Comparison of ENCODE assay signal across 12 cellular contexts in genomic region chr10:33487014-33487776, GRCh38.
DNase-seq lines count a peak whose midpoint lies in the region; ATAC-seq, FAIRE-seq and TF ChIP-seq lines count a peak whose summit lies in the region.
"Had no signal": no experiment of that assay in that cellular context is flagged by ENCODE, and none has a peak within 500 bp of the region (broad histone marks: within the 10 kb centered on the region; RNA-seq: fewer than 3 reads in every experiment).

No MANE protein-coding gene starts in this region.

- no peak overlapping the region for H3K4me3 ChIP-seq in AG09309 (ENCODE audit: control insufficient read depth, low read depth, low read length)
- no peak overlapping the region for H3K4me3 ChIP-seq in prostate gland
- H3K4me3 ChIP-seq: gastrocnemius medialis, SK-N-MC had no signal

- peak; percentile 61 for FAIRE-seq in H54 (lab: Jason Lieb, UNC)

- H3K27me3 ChIP-seq in prostate gland (replicated peaks; ENCODE audit: insufficient read depth), result no peaks in the 10 kb centered on the region
- H3K27me3 ChIP-seq: gastrocnemius medialis had no signal

- peaks cover 10% of the 10 kb centered on the region for H3K4me1 Mint-ChIP-seq in T-helper 17 cell

- TF ChIP-seq CTCF in AG09309 (IDR thresholded peaks at IDR 0.05; ENCODE audit: control insufficient read depth, insufficient read depth, low read depth, low read length, missing control alignments) (peak; percentile 26), prostate gland (IDR thresholded peaks at IDR 0.05) (no peak)

- H3K4me1 ChIP-seq in prostate gland (replicated peaks), result no peaks in the 10 kb centered on the region

- ATAC-seq in T-helper 17 cell (no peak), GM18498 (IDR thresholded peaks at IDR 0.05; ENCODE audit: unreplicated experiment) (no peak), HG02970 (IDR thresholded peaks at IDR 0.05; ENCODE audit: low FRiP score, unreplicated experiment) (no peak)
- ATAC-seq: gastrocnemius medialis had no signal

- peaks cover 6% of the 10 kb centered on the region for H3K27me3 Mint-ChIP-seq in T-helper 17 cell

- no peaks in the 10 kb centered on the region for H3K36me3 ChIP-seq in prostate gland
- H3K36me3 ChIP-seq: gastrocnemius medialis had no signal

- H3K4me3 Mint-ChIP-seq in T-helper 17 cell, result peak overlapping the region; percentile 68

- TF ChIP-seq POLR2A in H54 (IDR thresholded peaks at IDR 0.05; ENCODE audit: low read depth, low read length) (no peak), prostate gland (IDR thresholded peaks at IDR 0.05) (no peak)

- intact Hi-C loops in prostate gland (cut with DNase I), result no loop called here

- H3K36me3 Mint-ChIP-seq in T-helper 17 cell (ENCODE audit: low read depth), result peaks cover 5% of the 10 kb centered on the region

- H3K27ac Mint-ChIP-seq in T-helper 17 cell, result no peak overlapping the region

- no peak overlapping the region for H3K27ac ChIP-seq in prostate gland
- H3K27ac ChIP-seq: gastrocnemius medialis, SK-N-MC had no signal

- no peak for DNase-seq in AG09309 (ENCODE audit: low read depth)
- DNase-seq in H54 (ENCODE audit: insufficient read length, low spot score), result peak; percentile 26
- no peak for DNase-seq in T-helper 17 cell
- peak; percentile 14 for DNase-seq in iris pigment epithelial cell (ENCODE audit: low read depth)
- no peak for DNase-seq in amygdala (lab: John Stamatoyannopoulos, UW)
- no peak for DNase-seq in prostate gland (ENCODE audit: low spot score)
- DNase-seq: activated gamma-delta T cell, gastrocnemius medialis, occipital lobe had no signal

- WGBS in prostate gland, result 59% methylated on average over 4 of the region's 4 CpGs

- H3K9me3 ChIP-seq in T-helper 17 cell (ENCODE audit: control insufficient read depth, low read length, poor library complexity, severe bottlenecking) (no peaks in the 10 kb centered on the region), prostate gland (no peaks in the 10 kb centered on the region)
- H3K9me3 ChIP-seq: gastrocnemius medialis had no signal

Comparison
In these comparisons a context has a peak if more than half of its experiments do, and no peak if none do; other contexts are left out.
1. DNase-seq: peak in H54 (single experiment) and iris pigment epithelial cell (single experiment); none in AG09309 (single experiment), T-helper 17 cell (0 of 3), amygdala (0 of 56) and prostate gland (single experiment).